ENCODE assay signal across 11 cellular contexts in genomic region chr22:39898997-39899396, GRCh38. TPM values are rescaled to one million over a fixed set of nuclear protein-coding genes. Genes with fewer than 3 reads are reported as not detected.
DNase-seq lines count a peak whose midpoint lies in the region; ATAC-seq and TF ChIP-seq lines count a peak whose summit lies in the region.
"Had no signal": no experiment of that assay in that cellular context is flagged by ENCODE, and none has a peak within 500 bp of the region (broad histone marks: within the 10 kb centered on the region; RNA-seq: fewer than 3 reads in every experiment).

No MANE protein-coding gene starts in this region.

- peak overlapping the region; percentile 12 for H3K4me3 Mint-ChIP-seq in natural killer cell treated with Interleukin-12 subunit alpha and Interleukin-12 subunit beta and Interleukin-15 and Interleukin-18, amount 100 ng/mL, for 72 hours
- H3K4me3 Mint-ChIP-seq: neural crest cell had no signal

- TF ChIP-seq CTCF in SK-N-SH (IDR thresholded peaks at IDR 0.05), result no peak

- no peaks in the 10 kb centered on the region for H3K27me3 Mint-ChIP-seq in natural killer cell treated with Interleukin-12 subunit alpha and Interleukin-12 subunit beta and Interleukin-15 and Interleukin-18, amount 100 ng/mL, for 72 hours

- no peaks in the 10 kb centered on the region for H3K36me3 ChIP-seq in SK-N-SH (replicated peaks in 1 of 2; ENCODE audit: control insufficient read depth in 1 of 2, insufficient read depth in 2 of 2, low read length in 1 of 2)

- no peak for TF ChIP-seq EP300 in SK-N-SH (IDR thresholded peaks at IDR 0.05; ENCODE audit: borderline replicate concordance in 1 of 2, low read depth in 1 of 2, low read length in 1 of 2)

- DNase-seq in NCI-H524 treated with DMSO at 0.1 percent for 48 hours (lab: John Stamatoyannopoulos, UW) (peak; percentile 71), hepatic stellate cell (ENCODE audit: low spot score) (no peak), SK-N-SH (no peak)
- DNase-seq in natural killer cell treated with Interleukin-12 subunit alpha and Interleukin-12 subunit beta and Interleukin-15 and Interleukin-18, amount 100 ng/mL, for 72 hours (ENCODE audit: low spot score), result no peak
- DNase-seq: activated T-cell treated with anti-CD3 and anti-CD28 coated beads, Interleukin-2, amount 50 U/mL, for 48 hours; HCEC 1CT; NK-92 treated with Interleukin-12 subunit alpha and Interleukin-12 subunit beta, amount 100 ng/mL, for 24 hours had no signal

- H3K9me3 ChIP-seq in SK-N-SH, result no peaks in the 10 kb centered on the region

- no peaks in the 10 kb centered on the region for H3K4me1 ChIP-seq in SK-N-SH (ENCODE audit: control insufficient read depth in 1 of 2, insufficient read depth in 2 of 2, low read depth in 1 of 2, low read length in 1 of 2)

- no peaks in the 10 kb centered on the region for H3K9me2 ChIP-seq in SK-N-SH

- H3K9ac ChIP-seq in SK-N-SH, result no peak overlapping the region

- no peak overlapping the region for H2AFZ ChIP-seq in SK-N-SH (ENCODE audit: low read depth)

- H3K27me3 ChIP-seq in SK-N-SH (ENCODE audit: insufficient read depth), result no peaks in the 10 kb centered on the region

- CTCF ChIA-PET in SK-N-SH (lab: Yijun Ruan, JAX), result no interaction called here

- no peak overlapping the region for H3K27ac ChIP-seq in SK-N-SH (ENCODE audit: low read depth in 2 of 2, low read length in 1 of 2)

- WGBS in SK-N-SH (ENCODE audit: low lambda C conversion rate), result 24% methylated on average over 2 of the region's 2 CpGs

- H3F3A ChIP-seq in SK-N-SH (replicated peaks; ENCODE audit: insufficient read depth), result no peaks in the 10 kb centered on the region

- H3K4me2 ChIP-seq in SK-N-SH, result no peak overlapping the region

- peaks cover 30 to 38% of the 10 kb centered on the region in 2 donors for H3K4me1 Mint-ChIP-seq in natural killer cell treated with Interleukin-12 subunit alpha and Interleukin-12 subunit beta and Interleukin-15 and Interleukin-18, amount 100 ng/mL, for 72 hours (ENCODE audit: low read depth in 2 of 2)
- H3K4me1 Mint-ChIP-seq: neural crest cell had no signal

- peak overlapping the region; percentile 2 to 4 for H3K27ac Mint-ChIP-seq in natural killer cell treated with Interleukin-12 subunit alpha and Interleukin-12 subunit beta and Interleukin-15 and Interleukin-18, amount 100 ng/mL, for 72 hours

- no peaks in the 10 kb centered on the region for H4K20me1 ChIP-seq in SK-N-SH (ENCODE audit: insufficient read depth)

- POLR2A ChIA-PET in SK-N-SH (lab: Yijun Ruan, JAX), result no interaction called here

- no peaks in the 10 kb centered on the region for H3K9me3 Mint-ChIP-seq in natural killer cell treated with Interleukin-12 subunit alpha and Interleukin-12 subunit beta and Interleukin-15 and Interleukin-18, amount 100 ng/mL, for 72 hours
- H3K9me3 Mint-ChIP-seq: neural crest cell had no signal

- no peak for TF ChIP-seq RAD21 in SK-N-SH (IDR thresholded peaks at IDR 0.05; ENCODE audit: low read length)

- no peaks in the 10 kb centered on the region for H3K79me2 ChIP-seq in SK-N-SH (ENCODE audit: insufficient read depth)

- ATAC-seq in GM18519 (IDR thresholded peaks at IDR 0.05; ENCODE audit: low FRiP score, unreplicated experiment) (peak; percentile 49), GM21825 (IDR thresholded peaks at IDR 0.05; ENCODE audit: unreplicated experiment) (peak; percentile 53), HG02938 (IDR thresholded peaks at IDR 0.05; ENCODE audit: unreplicated experiment) (no peak)
- no peak for ATAC-seq in natural killer cell treated with Interleukin-12 subunit alpha and Interleukin-12 subunit beta and Interleukin-15 and Interleukin-18, amount 100 ng/mL, for 72 hours

- no peaks in the 10 kb centered on the region for H3K36me3 Mint-ChIP-seq in natural killer cell treated with Interleukin-12 subunit alpha and Interleukin-12 subunit beta and Interleukin-15 and Interleukin-18, amount 100 ng/mL, for 72 hours

- no peak overlapping the region for H3K4me3 ChIP-seq in SK-N-SH (ENCODE audit: low read depth in 2 of 2, low read length in 1 of 2)

TF ChIP-seq in SK-N-SH, 30 proteins besides CTCF, POLR2A, EP300 and RAD21:
- TF ChIP-seq PBX3 (IDR thresholded peaks at IDR 0.05) (no peak), TEAD4 (IDR thresholded peaks at IDR 0.05; ENCODE audit: borderline replicate concordance, insufficient read depth) (no peak), NRF1 (IDR thresholded peaks at IDR 0.05; ENCODE audit: low read depth, low read length) (no peak), IRF3 (IDR thresholded peaks at IDR 0.05; ENCODE audit: low read depth, low read length) (no peak), CHD2 (IDR thresholded peaks at IDR 0.05; ENCODE audit: low read length, partially characterized antibody) (no peak)

RNA-seq across cellular contexts. Expression of gene GRAP2, which starts 1.9 kb away (rescaled TPM):
- total RNA-seq in natural killer cell treated with Interleukin-12 subunit alpha and Interleukin-12 subunit beta and Interleukin-15 and Interleukin-18, amount 100 ng/mL, for 72 hours, result 10 to 100 TPM; 13.2 to 36.4 TPM
- 0.13 and 0.15 TPM in 2 replicates for polyA plus RNA-seq in SK-N-SH (2012; rRNA removed)
- 0.04 and 0.18 TPM in 2 replicates for polyA plus RNA-seq in SK-N-SH (2012; cell fraction: cytosol; rRNA removed)
- polyA plus RNA-seq in SK-N-SH (2012; cell fraction: nucleus; rRNA removed), result 0.10 and 0.14 TPM in 2 replicates

RNA-seq across cellular contexts. Expression of gene ENTHD1, which starts 5.4 kb away (rescaled TPM):
- total RNA-seq in natural killer cell treated with Interleukin-12 subunit alpha and Interleukin-12 subunit beta and Interleukin-15 and Interleukin-18, amount 100 ng/mL, for 72 hours, result not detected
- polyA plus RNA-seq in SK-N-SH (2012; rRNA removed), result not detected in 2 replicates
- polyA plus RNA-seq in SK-N-SH (2012; cell fraction: cytosol; rRNA removed), result not detected in 2 replicates
- not detected in 2 replicates for polyA plus RNA-seq in SK-N-SH (2012; cell fraction: nucleus; rRNA removed)
- total RNA-seq: neural crest cell had no signal

Comparison
In these comparisons a context has a peak if more than half of its experiments do, and no peak if none do; other contexts are left out.
1. ATAC-seq: peak in GM18519 (single experiment) and GM21825 (single experiment); none in natural killer cell treated with Interleukin-12 subunit alpha and Interleukin-12 subunit beta and Interleukin-15 and Interleukin-18, amount 100 ng/mL, for 72 hours (0 of 2) and HG02938 (single experiment).